Comparison of ENCODE assay signal across 9 cellular contexts in the genomic region with DNA sequence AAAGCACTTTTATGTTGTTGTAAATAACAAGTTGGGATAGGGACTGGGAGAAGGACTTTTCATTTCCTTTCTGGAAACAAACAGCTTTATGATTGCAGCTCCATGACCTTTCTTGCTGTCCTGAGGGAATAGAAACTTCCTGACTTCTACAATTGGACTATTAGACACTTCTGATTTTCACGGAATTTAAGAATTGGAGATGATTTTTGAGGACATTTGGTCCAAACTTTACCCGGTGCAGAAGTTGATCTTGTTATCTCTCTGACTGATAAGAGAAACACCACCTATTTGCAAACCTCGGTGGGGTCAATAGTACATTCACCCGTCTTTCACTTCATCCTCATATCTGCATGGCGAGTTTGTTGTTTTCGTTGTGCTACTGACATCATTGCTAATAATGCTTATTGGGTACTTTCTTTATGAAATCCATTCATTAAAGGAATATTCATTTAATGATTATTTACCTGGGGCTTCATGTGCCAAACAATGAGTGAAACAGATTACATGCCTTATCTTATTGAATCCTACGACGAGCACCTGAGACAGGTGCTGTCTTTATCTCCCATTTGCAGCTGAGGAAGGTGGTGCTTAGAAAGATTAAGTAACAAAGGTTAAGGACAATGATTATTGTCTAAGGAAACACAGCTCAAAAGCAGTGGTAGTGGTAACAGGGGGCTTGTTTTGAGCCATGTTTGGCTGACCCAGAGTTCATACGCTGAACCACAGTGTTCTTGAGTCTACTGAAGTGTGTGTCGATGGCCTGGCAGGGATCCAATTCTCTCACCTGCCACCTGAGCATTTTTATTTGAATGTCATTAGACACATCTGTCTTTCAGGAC.
DNase-seq lines count a peak whose midpoint lies in the region; ATAC-seq, FAIRE-seq and TF ChIP-seq lines count a peak whose summit lies in the region.
"Had no signal": no experiment of that assay in that cellular context is flagged by ENCODE, and none has a peak within 500 bp of the region (broad histone marks: within the 10 kb centered on the region; RNA-seq: fewer than 3 reads in every experiment).

No MANE protein-coding gene starts in this region.

- H3K27ac Mint-ChIP-seq in astrocyte (ENCODE audit: unreplicated experiment) = no peak overlapping the region

- no peaks in the 10 kb centered on the region for H3K27me3 ChIP-seq in astrocyte (ENCODE audit: insufficient read depth, low read length)
- H3K27me3 ChIP-seq in lower lobe of right lung (ENCODE audit: low read depth) = no peaks in the 10 kb centered on the region
- H3K27me3 ChIP-seq in transverse colon = no peaks in the 10 kb centered on the region

- no peak for TF ChIP-seq EP300 in transverse colon (IDR thresholded peaks at IDR 0.05; ENCODE audit: low read depth)

- no peaks in the 10 kb centered on the region for H3K27me3 Mint-ChIP-seq in astrocyte (ENCODE audit: low read depth, unreplicated experiment)

- in situ Hi-C loops in transverse colon (cut with MboI; ENCODE audit: low pct_ligation_motif_present in 1 of 4, low pct_unique_long_range_greater_than_20kb in 1 of 4, low sequenced_read_pairs in 3 of 4) = loop anchor here (5.0 to 10.0 kb wide), 4 partner anchors 197 to 467 kb away; no protein-coding TSS in a partner anchor

- H3K9me3 ChIP-seq in astrocyte (ENCODE audit: insufficient read depth, low read depth, low read length) (no peaks in the 10 kb centered on the region), lower lobe of right lung (no peaks in the 10 kb centered on the region), transverse colon (no peaks in the 10 kb centered on the region)

- no peak for TF ChIP-seq CTCF in astrocyte (IDR thresholded peaks at IDR 0.05; ENCODE audit: insufficient read depth, low read depth, low read length)
- TF ChIP-seq CTCF in lower lobe of right lung (IDR thresholded peaks at IDR 0.05) = no peak
- no peak for TF ChIP-seq CTCF in transverse colon (IDR thresholded peaks at IDR 0.05)

- peak in 1 of 2 donors; percentile 54 for ATAC-seq in lower lobe of right lung
- ATAC-seq in GM18519 (IDR thresholded peaks at IDR 0.05; ENCODE audit: low FRiP score, unreplicated experiment) = no peak

- no peaks in the 10 kb centered on the region for H3K79me2 ChIP-seq in astrocyte (ENCODE audit: insufficient read depth, low read length)

- peaks cover 7% of the 10 kb centered on the region for H3K4me1 ChIP-seq in astrocyte (ENCODE audit: insufficient read depth, low read length)
- peaks cover 13% of the 10 kb centered on the region for H3K4me1 ChIP-seq in lower lobe of right lung
- peaks cover 0 to 28% (median 11%) of the 10 kb centered on the region in 4 donors for H3K4me1 ChIP-seq in transverse colon

- no peak overlapping the region for H3K4me3 Mint-ChIP-seq in astrocyte (ENCODE audit: unreplicated experiment)

- H3K36me3 ChIP-seq in astrocyte (ENCODE audit: insufficient read depth, low read length) (no peaks in the 10 kb centered on the region), lower lobe of right lung (no peaks in the 10 kb centered on the region), transverse colon (no peaks in the 10 kb centered on the region)

- intact Hi-C loops in lower lobe of right lung (cut with DNase I) = loop anchor here (10.0 kb wide), 1 partner anchor 457 kb away; no protein-coding TSS in a partner anchor
- intact Hi-C loops in transverse colon (cut with DNase I; ENCODE audit: low total_unique reads) = no loop called here

- no peaks in the 10 kb centered on the region for H3K36me3 Mint-ChIP-seq in astrocyte (ENCODE audit: low read depth, unreplicated experiment)

- H3K4me2 ChIP-seq in astrocyte (ENCODE audit: low read length) = peak overlapping the region; percentile 11

- no peak overlapping the region for H3K9ac ChIP-seq in astrocyte (ENCODE audit: low read length)

- WGBS in transverse colon (ENCODE audit: low coverage in 1 of 2), 2 donors = 28 to 38% methylated on average over 9 to 10 of the region's 10 CpGs

- no peak overlapping the region for H3K4me3 ChIP-seq in astrocyte (ENCODE audit: insufficient read depth, low read depth, low read length)
- H3K4me3 ChIP-seq in lower lobe of right lung = no peak overlapping the region
- peak overlapping the region in 1 of 4 donors; percentile 5 for H3K4me3 ChIP-seq in transverse colon

- FAIRE-seq in astrocyte (lab: Jason Lieb, UNC) = no peak
- no peak for FAIRE-seq in GM12892 (lab: Jason Lieb, UNC)
- no peak for FAIRE-seq in H54 (lab: Jason Lieb, UNC)

- no peaks in the 10 kb centered on the region for H3K9me3 Mint-ChIP-seq in astrocyte (ENCODE audit: unreplicated experiment)

- DNase-seq in NCI-H187 treated with DMSO at 0.1 percent for 48 hours (lab: John Stamatoyannopoulos, UW) (peak; percentile 52), astrocyte (ENCODE audit: low read depth) (no peak), lower lobe of right lung (no peak), transverse colon (peak; percentile 12), T-helper 1 cell (no peak), GM12892 (ENCODE audit: insufficient read length) (no peak), H54 (ENCODE audit: insufficient read length, low spot score) (no peak)

- H4K20me1 ChIP-seq in astrocyte (ENCODE audit: insufficient read depth, low read length) = no peaks in the 10 kb centered on the region

- peaks cover 6% of the 10 kb centered on the region for H3K4me1 Mint-ChIP-seq in astrocyte (ENCODE audit: low read depth, unreplicated experiment)

- no peak overlapping the region for H3K27ac ChIP-seq in astrocyte (ENCODE audit: low read depth, low read length)
- H3K27ac ChIP-seq in lower lobe of right lung = peak overlapping the region; percentile 5
- H3K27ac ChIP-seq in transverse colon = peak overlapping the region; percentile 16 to 57 (median 36)
- H3K27ac ChIP-seq: epithelial cell of prostate had no signal

- TF ChIP-seq POLR2A in transverse colon (IDR thresholded peaks at IDR 0.05) (no peak), GM12892 (IDR thresholded peaks at IDR 0.05; ENCODE audit: low read depth, low read length) (no peak), H54 (IDR thresholded peaks at IDR 0.05; ENCODE audit: low read depth, low read length) (no peak)

- no peak overlapping the region for H2AFZ ChIP-seq in astrocyte (ENCODE audit: low read depth, low read length)

Comparison
In these comparisons a context has a peak if more than half of its experiments do, and no peak if none do; other contexts are left out.
1. DNase-seq: peak in NCI-H187 treated with DMSO at 0.1 percent for 48 hours (single experiment) and transverse colon (single experiment); none in astrocyte (single experiment), lower lobe of right lung (single experiment), T-helper 1 cell (0 of 5), GM12892 (single experiment) and H54 (single experiment).